In genomic region chr5:63053019-63053638, GRCh38 we compare ENCODE assay signal across 22 cellular contexts.
DNase-seq lines count a peak whose midpoint lies in the region; ATAC-seq and TF ChIP-seq lines count a peak whose summit lies in the region.
"Had no signal": no experiment of that assay in that cellular context is flagged by ENCODE, and none has a peak within 500 bp of the region (broad histone marks: within the 10 kb centered on the region; RNA-seq: fewer than 3 reads in every experiment).

No MANE protein-coding gene starts in this region.

- H3K36me3 ChIP-seq in RWPE2 (ENCODE audit: low read depth) (no peaks in the 10 kb centered on the region), mucosa of descending colon (ENCODE audit: low read depth) (no peaks in the 10 kb centered on the region)
- H3K36me3 ChIP-seq: WERI-Rb-1 had no signal

- CTCF ChIA-PET in Calu3 (lab: Charles Lee), result no interaction called here

- BruUV-seq in Calu3 (replicated peaks; lab: Mats Ljungman, UMichigan), result no TSS peak

- no peaks in the 10 kb centered on the region for H3K4me1 ChIP-seq in RWPE2 (ENCODE audit: insufficient read depth, poor library complexity, severe bottlenecking)
- H3K4me1 ChIP-seq in mucosa of descending colon (ENCODE audit: low read depth), result no peaks in the 10 kb centered on the region

- peak; percentile 33; the same call in 2 of the 3 replicates for ATAC-seq in RWPE2 (ENCODE audit: low read depth)
- peak; percentile 86 to 90 for ATAC-seq in left cardiac atrium
- ATAC-seq in activated T-helper 17 cell treated with anti-CD3 and anti-CD28 coated beads, Interleukin-2, amount 50 U/mL, for 72 hours (replicated peaks), result no peak
- ATAC-seq in mucosa of descending colon, result no peak
- ATAC-seq: activated CD8-positive, alpha-beta T cell treated with anti-CD3 and anti-CD28 coated beads for 36 hours; activated T-cell treated with anti-CD3 and anti-CD28 coated beads, Interleukin-2, amount 50 U/mL, for 4 hours; naive thymus-derived CD8-positive, alpha-beta T cell had no signal

- H3K4me3 ChIP-seq in RWPE2 (ENCODE audit: severe bottlenecking) (no peak overlapping the region), mucosa of descending colon (no peak overlapping the region)

- no peaks in the 10 kb centered on the region for H3K9me3 Mint-ChIP-seq in Calu3 (ENCODE audit: low read depth, unreplicated experiment)
- peaks cover 11% of the 10 kb centered on the region for H3K9me3 Mint-ChIP-seq in activated T-helper 17 cell treated with anti-CD3 and anti-CD28 coated beads, Interleukin-2, amount 50 U/mL, for 72 hours
- no peaks in the 10 kb centered on the region for H3K9me3 Mint-ChIP-seq in activated T-cell treated with anti-CD3 and anti-CD28 coated beads, Interleukin-2, amount 50 U/mL, for 24 hours
- H3K9me3 Mint-ChIP-seq: brain had no signal

- H3K27me3 Mint-ChIP-seq in Calu3 (ENCODE audit: unreplicated experiment), result no peaks in the 10 kb centered on the region
- H3K27me3 Mint-ChIP-seq in activated T-helper 17 cell treated with anti-CD3 and anti-CD28 coated beads, Interleukin-2, amount 50 U/mL, for 72 hours, result no peaks in the 10 kb centered on the region
- no peaks in the 10 kb centered on the region for H3K27me3 Mint-ChIP-seq in activated T-cell treated with anti-CD3 and anti-CD28 coated beads, Interleukin-2, amount 50 U/mL, for 24 hours
- H3K27me3 Mint-ChIP-seq: activated CD8-positive, alpha-beta T cell treated with anti-CD3 and anti-CD28 coated beads for 36 hours; memory B cell; type B pancreatic cell had no signal

- peak; percentile 52 for DNase-seq in Calu3
- no peak for DNase-seq in RWPE2 (ENCODE audit: low spot score)
- DNase-seq in left cardiac atrium, result peak; percentile 68
- DNase-seq in posterior vena cava (ENCODE audit: low spot score), result peak; percentile 77
- no peak for DNase-seq in activated effector memory CD4-positive, alpha-beta T cell treated with anti-CD3 and anti-CD28 coated beads, Interleukin-2, amount 50 U/mL, for 16 hours
- no peak for DNase-seq in mucosa of descending colon
- DNase-seq in activated T-cell treated with anti-CD3 and anti-CD28 coated beads, Interleukin-2, amount 50 U/mL, for 24 hours, result no peak
- DNase-seq: activated CD8-positive, alpha-beta T cell treated with anti-CD3 and anti-CD28 coated beads for 36 hours; activated T-cell treated with anti-CD3 and anti-CD28 coated beads, Interleukin-2, amount 50 U/mL, for 4 hours; naive thymus-derived CD8-positive, alpha-beta T cell; NCI-H187 treated with DMSO at 0.1 percent for 48 hours; NCI-H446 treated with DMSO at 0.1 percent for 48 hours; SHP77 treated with DMSO at 0.1 percent for 48 hours; stimulated activated naive CD4-positive, alpha-beta T cell; T-helper 1 cell; WERI-Rb-1 had no signal

- intact Hi-C loops in Calu3 (cut with micrococcal nuclease; ENCODE audit: unreplicated experiment), result loop anchor here (10.0 kb wide), 1 partner anchor 212 kb away; no protein-coding TSS in a partner anchor
- intact Hi-C loops in left cardiac atrium (cut with DNase I), result no loop called here
- intact Hi-C loops in posterior vena cava (cut with DNase I), result no loop called here
- intact Hi-C loops in mucosa of descending colon (cut with DNase I, micrococcal nuclease), result no loop called here

- H3K27ac ChIP-seq in RWPE2 (ENCODE audit: poor library complexity, severe bottlenecking), result no peak overlapping the region
- H3K27ac ChIP-seq: C4-2B, WERI-Rb-1 had no signal

- H3K9me3 ChIP-seq in RWPE2 (ENCODE audit: severe bottlenecking) (no peaks in the 10 kb centered on the region), mucosa of descending colon (peaks cover 17% of the 10 kb centered on the region)

- no peak overlapping the region for H3K4me3 Mint-ChIP-seq in Calu3 (ENCODE audit: low read depth, unreplicated experiment)
- H3K4me3 Mint-ChIP-seq in activated T-helper 17 cell treated with anti-CD3 and anti-CD28 coated beads, Interleukin-2, amount 50 U/mL, for 72 hours, result no peak overlapping the region
- H3K4me3 Mint-ChIP-seq in activated T-cell treated with anti-CD3 and anti-CD28 coated beads, Interleukin-2, amount 50 U/mL, for 24 hours, result no peak overlapping the region
- H3K4me3 Mint-ChIP-seq: activated CD8-positive, alpha-beta T cell treated with anti-CD3 and anti-CD28 coated beads for 36 hours; activated naive CD8-positive, alpha-beta T cell; activated T-cell treated with anti-CD3 and anti-CD28 coated beads, Interleukin-2, amount 50 U/mL, for 4 hours; brain; memory B cell; naive thymus-derived CD8-positive, alpha-beta T cell; type B pancreatic cell had no signal

- H3K4me1 Mint-ChIP-seq in Calu3 (ENCODE audit: low read depth, unreplicated experiment), result peaks cover 52% of the 10 kb centered on the region
- H3K4me1 Mint-ChIP-seq in activated T-helper 17 cell treated with anti-CD3 and anti-CD28 coated beads, Interleukin-2, amount 50 U/mL, for 72 hours, result no peaks in the 10 kb centered on the region
- H3K4me1 Mint-ChIP-seq in activated T-cell treated with anti-CD3 and anti-CD28 coated beads, Interleukin-2, amount 50 U/mL, for 24 hours (ENCODE audit: low read depth), result no peaks in the 10 kb centered on the region
- H3K4me1 Mint-ChIP-seq: brain; memory B cell; naive thymus-derived CD8-positive, alpha-beta T cell had no signal

- no peaks in the 10 kb centered on the region for H3K27me3 ChIP-seq in RWPE2 (ENCODE audit: insufficient read depth, poor library complexity, severe bottlenecking)

- TF ChIP-seq CTCF in Calu3 (IDR thresholded peaks at IDR 0.05; ENCODE audit: unreplicated experiment) (no peak), RWPE2 (IDR thresholded peaks at IDR 0.05; ENCODE audit: poor library complexity, severe bottlenecking) (no peak), mucosa of descending colon (IDR thresholded peaks at IDR 0.05) (no peak)

- peaks cover 13% of the 10 kb centered on the region for H3K36me3 Mint-ChIP-seq in Calu3 (ENCODE audit: insufficient read depth, unreplicated experiment)
- no peaks in the 10 kb centered on the region for H3K36me3 Mint-ChIP-seq in activated T-helper 17 cell treated with anti-CD3 and anti-CD28 coated beads, Interleukin-2, amount 50 U/mL, for 72 hours (ENCODE audit: low read depth)
- H3K36me3 Mint-ChIP-seq in activated T-cell treated with anti-CD3 and anti-CD28 coated beads, Interleukin-2, amount 50 U/mL, for 24 hours (ENCODE audit: low read depth), result no peaks in the 10 kb centered on the region
- H3K36me3 Mint-ChIP-seq: activated naive CD8-positive, alpha-beta T cell; brain; memory B cell; naive thymus-derived CD8-positive, alpha-beta T cell; type B pancreatic cell had no signal

- no peak overlapping the region for H3K27ac Mint-ChIP-seq in Calu3 (ENCODE audit: unreplicated experiment)
- no peak overlapping the region for H3K27ac Mint-ChIP-seq in activated T-helper 17 cell treated with anti-CD3 and anti-CD28 coated beads, Interleukin-2, amount 50 U/mL, for 72 hours
- H3K27ac Mint-ChIP-seq in activated T-cell treated with anti-CD3 and anti-CD28 coated beads, Interleukin-2, amount 50 U/mL, for 24 hours, result no peak overlapping the region
- H3K27ac Mint-ChIP-seq: activated CD8-positive, alpha-beta T cell treated with anti-CD3 and anti-CD28 coated beads for 36 hours; activated naive CD8-positive, alpha-beta T cell; brain; memory B cell; naive thymus-derived CD8-positive, alpha-beta T cell; type B pancreatic cell had no signal

Comparison
In these comparisons a context has a peak if more than half of its experiments do, and no peak if none do; other contexts are left out.
1. DNase-seq: peak in Calu3 (single experiment), left cardiac atrium (single experiment) and posterior vena cava (single experiment); none in RWPE2 (single experiment), activated effector memory CD4-positive, alpha-beta T cell treated with anti-CD3 and anti-CD28 coated beads, Interleukin-2, amount 50 U/mL, for 16 hours (single experiment), mucosa of descending colon (0 of 3) and activated T-cell treated with anti-CD3 and anti-CD28 coated beads, Interleukin-2, amount 50 U/mL, for 24 hours (single experiment).
2. ATAC-seq: peak in RWPE2 (single experiment) and left cardiac atrium (2 of 2); none in activated T-helper 17 cell treated with anti-CD3 and anti-CD28 coated beads, Interleukin-2, amount 50 U/mL, for 72 hours (single experiment) and mucosa of descending colon (single experiment).